Comparison of ENCODE assay signal across 23 cellular contexts in genomic region chr2:128416366-128416765, GRCh38.
DNase-seq lines count a peak whose midpoint lies in the region; ATAC-seq and TF ChIP-seq lines count a peak whose summit lies in the region.
"Had no signal": no experiment of that assay in that cellular context is flagged by ENCODE, and none has a peak within 500 bp of the region (broad histone marks: within the 10 kb centered on the region; RNA-seq: fewer than 3 reads in every experiment).

No MANE protein-coding gene starts in this region.

- peaks cover 2% of the 10 kb centered on the region for H3K9me3 Mint-ChIP-seq in activated CD8-positive, alpha-beta memory T cell treated with anti-CD3 and anti-CD28 coated beads, Interleukin-2, amount 10 ng/mL, durations not matched to agents 7 days and 5 days (ENCODE audit: low read depth)
- H3K9me3 Mint-ChIP-seq: dendritic cell treated with granulocyte-macrophage colony-stimulating factor and Interleukin-4, amounts not matched to agents 40 ng/mL and 50 ng/mL, for 4 days had no signal

- CTCF ChIA-PET in activated CD8-positive, alpha-beta memory T cell treated with anti-CD3 and anti-CD28 coated beads, Interleukin-2, amount 10 ng/mL, durations not matched to agents 7 days and 5 days (lab: Charles Lee): no interaction called here

- no peaks in the 10 kb centered on the region for H3K4me1 Mint-ChIP-seq in activated CD8-positive, alpha-beta memory T cell treated with anti-CD3 and anti-CD28 coated beads, Interleukin-2, amount 10 ng/mL, durations not matched to agents 7 days and 5 days
- H3K4me1 Mint-ChIP-seq: T-helper 17 cell had no signal

- H3K4me3 Mint-ChIP-seq in activated CD8-positive, alpha-beta memory T cell treated with anti-CD3 and anti-CD28 coated beads, Interleukin-2, amount 10 ng/mL, durations not matched to agents 7 days and 5 days: no peak overlapping the region
- H3K4me3 Mint-ChIP-seq: dendritic cell treated with granulocyte-macrophage colony-stimulating factor and Interleukin-4, amounts not matched to agents 40 ng/mL and 50 ng/mL, for 4 days; stimulated activated naive B cell treated with anti-CD40 and anti-IgM and Interleukin-4, amounts not matched to agents 10 μg/mL and 1 μg/mL and 100 μg/mL, for 72 hours; T-helper 17 cell had no signal

- H3K27ac ChIP-seq in suprapubic skin: no peak overlapping the region
- H3K27ac ChIP-seq: brain microvascular endothelial cell, epithelial cell of prostate, gastroesophageal sphincter, GM23248, right lobe of liver, tibial nerve had no signal

- no peak for TF ChIP-seq CTCF in lower leg skin (IDR thresholded peaks at IDR 0.05)
- no peak for TF ChIP-seq CTCF in suprapubic skin (IDR thresholded peaks at IDR 0.05)

- no peak overlapping the region for H3K27ac Mint-ChIP-seq in activated CD8-positive, alpha-beta memory T cell treated with anti-CD3 and anti-CD28 coated beads, Interleukin-2, amount 10 ng/mL, durations not matched to agents 7 days and 5 days
- H3K27ac Mint-ChIP-seq: dendritic cell treated with granulocyte-macrophage colony-stimulating factor and Interleukin-4, amounts not matched to agents 40 ng/mL and 50 ng/mL, for 4 days; stimulated activated naive B cell treated with anti-CD40 and anti-IgM and Interleukin-4, amounts not matched to agents 10 μg/mL and 1 μg/mL and 100 μg/mL, for 72 hours; T-helper 17 cell had no signal

- H3K4me3 ChIP-seq in H7 (ENCODE audit: insufficient read depth, low read depth, low read length): no peak overlapping the region
- no peak overlapping the region for H3K4me3 ChIP-seq in lower leg skin (ENCODE audit: low read depth, poor library complexity, severe bottlenecking)
- no peak overlapping the region for H3K4me3 ChIP-seq in suprapubic skin
- H3K4me3 ChIP-seq: gastroesophageal sphincter, GM23248, mucosa of descending colon, right lobe of liver, tibial nerve had no signal

- 83 to 84% methylated on average over 5 to 6 of the region's 6 CpGs for WGBS in lower leg skin, 2 donors
- 97% methylated on average over 6 of the region's 6 CpGs for WGBS in suprapubic skin

- no peaks in the 10 kb centered on the region for H3K9me3 ChIP-seq in suprapubic skin
- H3K9me3 ChIP-seq: gastroesophageal sphincter, mucosa of descending colon, right lobe of liver had no signal

- DNase-seq in H7 (peak; percentile 73), lower leg skin (ENCODE audit: low spot score in 2 of 2) (peak; percentile 6 to 76), suprapubic skin (ENCODE audit: low spot score in 2 of 2) (peak; percentile 40 to 56), SKM-1 treated with dmso at 0.1 percent for 144 hours (lab: John Stamatoyannopoulos, UW; ENCODE audit: unreplicated experiment) (no peak), occipital lobe (lab: John Stamatoyannopoulos, UW) (no peak)
- peak; percentile 32 for DNase-seq in activated CD8-positive, alpha-beta memory T cell treated with anti-CD3 and anti-CD28 coated beads, Interleukin-2, amount 10 ng/mL, durations not matched to agents 7 days and 5 days
- no peak for DNase-seq in stimulated activated naive CD8-positive, alpha-beta T cell treated with anti-CD3 and anti-CD28 coated beads, Interleukin-15, Interleukin-2, amounts not matched to agents 100 U/mL and 50 U/mL, for 24 hours
- DNase-seq: activated CD4-positive, alpha-beta T cell treated with anti-CD3 and anti-CD28 coated beads, Interleukin-2, amount 50 U/mL, for 4 hours; Calu3; GM23248; mucosa of descending colon; NCI-H1417 treated with DMSO at 0.1 percent for 48 hours; NCI-H526; nucleus accumbens; SIG-M5; stimulated activated naive B cell treated with anti-CD40 and anti-IgM and Interleukin-4, amounts not matched to agents 10 μg/mL and 1 μg/mL and 100 μg/mL, for 72 hours; T-helper 17 cell had no signal

- no peaks in the 10 kb centered on the region for H3K36me3 ChIP-seq in H7 (replicated peaks; ENCODE audit: control insufficient read depth, insufficient read depth, low read length)
- H3K36me3 ChIP-seq in suprapubic skin: no peaks in the 10 kb centered on the region
- H3K36me3 ChIP-seq: brain microvascular endothelial cell, gastroesophageal sphincter, right lobe of liver, tibial nerve had no signal

- ATAC-seq in activated CD8-positive, alpha-beta memory T cell treated with anti-CD3 and anti-CD28 coated beads, Interleukin-2, amount 10 ng/mL, durations not matched to agents 7 days and 5 days: no peak
- ATAC-seq in stimulated activated naive CD8-positive, alpha-beta T cell treated with anti-CD3 and anti-CD28 coated beads, Interleukin-15, Interleukin-2, amounts not matched to agents 100 U/mL and 50 U/mL, for 24 hours: no peak
- ATAC-seq: gastroesophageal sphincter; mucosa of descending colon; right lobe of liver; stimulated activated naive B cell treated with anti-CD40 and anti-IgM and Interleukin-4, amounts not matched to agents 10 μg/mL and 1 μg/mL and 100 μg/mL, for 72 hours; T-helper 17 cell had no signal

- TF ChIP-seq POLR2A in lower leg skin (IDR thresholded peaks at IDR 0.05) (no peak), suprapubic skin (IDR thresholded peaks at IDR 0.05) (no peak)

- H3K27me3 Mint-ChIP-seq in activated CD8-positive, alpha-beta memory T cell treated with anti-CD3 and anti-CD28 coated beads, Interleukin-2, amount 10 ng/mL, durations not matched to agents 7 days and 5 days: no peaks in the 10 kb centered on the region
- H3K27me3 Mint-ChIP-seq: stimulated activated naive B cell treated with anti-CD40 and anti-IgM and Interleukin-4, amounts not matched to agents 10 μg/mL and 1 μg/mL and 100 μg/mL, for 72 hours had no signal

- TF ChIP-seq EP300 in suprapubic skin (IDR thresholded peaks at IDR 0.05): no peak

- H3K36me3 Mint-ChIP-seq in activated CD8-positive, alpha-beta memory T cell treated with anti-CD3 and anti-CD28 coated beads, Interleukin-2, amount 10 ng/mL, durations not matched to agents 7 days and 5 days: no peaks in the 10 kb centered on the region

- intact Hi-C loops in lower leg skin (cut with DNase I; ENCODE audit: low total_unique reads): no loop called here

- H3K27me3 ChIP-seq in H7 (ENCODE audit: control insufficient read depth, insufficient read depth, low read length): no peaks in the 10 kb centered on the region
- H3K27me3 ChIP-seq in suprapubic skin: no peaks in the 10 kb centered on the region
- H3K27me3 ChIP-seq: brain microvascular endothelial cell, gastroesophageal sphincter, right lobe of liver, tibial nerve had no signal

- H3K4me1 ChIP-seq in suprapubic skin: no peaks in the 10 kb centered on the region
- H3K4me1 ChIP-seq: gastroesophageal sphincter, right lobe of liver, tibial nerve had no signal

Comparison
In these comparisons a context has a peak if more than half of its experiments do, and no peak if none do; other contexts are left out.
1. DNase-seq: peak in H7 (single experiment), activated CD8-positive, alpha-beta memory T cell treated with anti-CD3 and anti-CD28 coated beads, Interleukin-2, amount 10 ng/mL, durations not matched to agents 7 days and 5 days (single experiment), lower leg skin (2 of 2) and suprapubic skin (2 of 2); none in stimulated activated naive CD8-positive, alpha-beta T cell treated with anti-CD3 and anti-CD28 coated beads, Interleukin-15, Interleukin-2, amounts not matched to agents 100 U/mL and 50 U/mL, for 24 hours (single experiment), SKM-1 treated with dmso at 0.1 percent for 144 hours (single experiment) and occipital lobe (single experiment).